ENCODE assay signal across 16 cellular contexts in genomic region chr15:66711886-66712285, GRCh38.
"Had no signal": no experiment of that assay in that cellular context is flagged by ENCODE, and none has a peak within 500 bp of the region (broad histone marks: within the 10 kb centered on the region; RNA-seq: fewer than 3 reads in every experiment).

No MANE protein-coding gene starts in this region.

- H3K4me3 Mint-ChIP-seq: activated CD8-positive, alpha-beta memory T cell treated with anti-CD3 and anti-CD28 coated beads, Interleukin-2, amount 10 ng/mL, durations not matched to agents 7 days and 5 days; activated T-cell treated with anti-CD3 and anti-CD28 coated beads, Interleukin-2, amount 50 U/mL, for 24 hours; natural killer cell treated with Interleukin-12 subunit alpha and Interleukin-12 subunit beta and Interleukin-15 and Interleukin-18, amount 100 ng/mL, for 72 hours had no signal

- FAIRE-seq: bronchial epithelial cell had no signal

- H3K9me3 ChIP-seq: esophagus squamous epithelium, upper lobe of left lung had no signal

- DNase-seq: activated CD4-positive, alpha-beta T cell treated with anti-CD3 and anti-CD28 coated beads, Interleukin-2, amount 50 U/mL, for 4 hours; activated CD8-positive, alpha-beta memory T cell treated with anti-CD3 and anti-CD28 coated beads, Interleukin-2, amount 10 ng/mL, durations not matched to agents 7 days and 5 days; activated effector memory CD4-positive, alpha-beta T cell treated with anti-CD3 and anti-CD28 coated beads, Interleukin-2, amount 50 U/mL, for 16 hours; activated T-cell treated with anti-CD3 and anti-CD28 coated beads, Interleukin-2, amount 50 U/mL, for 24 hours; esophagus squamous epithelium; foreskin fibroblast; left cardiac atrium; stimulated activated CD4-positive, alpha-beta T cell treated with anti-CD3 and anti-CD28 coated beads, Interleukin-15, amount 100 ng/mL, for 24 hours; stimulated activated CD4-positive, alpha-beta T cell treated with anti-CD3 and anti-CD28 coated beads, Interleukin-4, amount 100 ng/mL, for 24 hours; T-helper 2 cell; upper lobe of left lung had no signal

- H3K27ac Mint-ChIP-seq: activated CD8-positive, alpha-beta memory T cell treated with anti-CD3 and anti-CD28 coated beads, Interleukin-2, amount 10 ng/mL, durations not matched to agents 7 days and 5 days; activated naive CD4-positive, alpha-beta T cell treated with anti-CD3 and anti-CD28 coated beads, Interleukin-2, amount 50 U/mL, for 72 hours; activated T-cell treated with anti-CD3 and anti-CD28 coated beads, Interleukin-2, amount 50 U/mL, for 24 hours; natural killer cell treated with Interleukin-12 subunit alpha and Interleukin-12 subunit beta and Interleukin-15 and Interleukin-18, amount 100 ng/mL, for 72 hours had no signal

- ATAC-seq: activated CD4-positive, CD25-positive, alpha-beta regulatory T cell treated with anti-CD3 and anti-CD28 coated beads, Interleukin-2, amount 50 U/mL, for 24 hours; activated CD8-positive, alpha-beta memory T cell treated with anti-CD3 and anti-CD28 coated beads, Interleukin-2, amount 10 ng/mL, durations not matched to agents 7 days and 5 days; activated naive CD4-positive, alpha-beta T cell treated with anti-CD3 and anti-CD28 coated beads, Interleukin-2, amount 50 U/mL, for 72 hours; left cardiac atrium; natural killer cell treated with Interleukin-12 subunit alpha and Interleukin-12 subunit beta and Interleukin-15 and Interleukin-18, amount 100 ng/mL, for 72 hours had no signal

- H3K36me3 Mint-ChIP-seq: activated CD8-positive, alpha-beta memory T cell treated with anti-CD3 and anti-CD28 coated beads, Interleukin-2, amount 10 ng/mL, durations not matched to agents 7 days and 5 days; activated naive CD4-positive, alpha-beta T cell treated with anti-CD3 and anti-CD28 coated beads, Interleukin-2, amount 50 U/mL, for 72 hours; natural killer cell treated with Interleukin-12 subunit alpha and Interleukin-12 subunit beta and Interleukin-15 and Interleukin-18, amount 100 ng/mL, for 72 hours had no signal

- H3K9me3 Mint-ChIP-seq: activated naive CD4-positive, alpha-beta T cell treated with anti-CD3 and anti-CD28 coated beads, Interleukin-2, amount 50 U/mL, for 72 hours; activated T-cell treated with anti-CD3 and anti-CD28 coated beads, Interleukin-2, amount 50 U/mL, for 24 hours; natural killer cell treated with Interleukin-12 subunit alpha and Interleukin-12 subunit beta and Interleukin-15 and Interleukin-18, amount 100 ng/mL, for 72 hours had no signal

- H3K27ac ChIP-seq: esophagus squamous epithelium had no signal

- H3K27me3 ChIP-seq: esophagus squamous epithelium, upper lobe of left lung had no signal

- H3K4me3 ChIP-seq: esophagus squamous epithelium, lung had no signal
